ENCODE assay signal across 8 cellular contexts in the genomic region with DNA sequence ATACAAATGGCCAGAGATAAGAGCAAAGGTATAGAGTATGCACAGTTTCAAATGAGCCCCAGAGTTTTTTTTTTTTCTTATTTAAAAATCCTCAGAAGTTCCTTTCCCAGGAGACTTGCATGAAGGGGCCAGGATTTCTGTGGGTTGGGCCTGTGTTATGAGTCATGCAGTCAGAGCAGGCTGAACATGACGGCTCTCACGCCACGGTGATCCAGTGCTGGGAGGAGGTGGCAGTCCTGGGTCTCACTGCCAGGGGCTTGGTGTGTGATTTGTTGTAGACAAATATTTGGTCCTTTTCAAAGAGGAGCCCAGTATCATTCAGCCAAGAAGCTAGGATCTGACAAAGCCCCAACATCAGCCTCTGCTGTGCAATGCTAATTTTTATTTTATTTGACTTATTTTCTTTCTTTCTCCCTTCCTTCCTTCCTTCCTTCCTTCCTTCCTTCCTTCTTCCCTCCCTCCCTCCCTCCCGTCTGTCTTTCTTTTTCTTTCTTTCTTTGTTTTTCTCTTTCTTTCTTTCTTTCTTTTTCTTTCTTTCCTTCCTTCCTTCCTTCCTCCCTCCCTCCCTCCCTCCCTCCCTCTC. TPM values are rescaled to one million over a fixed set of nuclear protein-coding genes. Genes with fewer than 3 reads are reported as not detected.
DNase-seq lines count a peak whose midpoint lies in the region; ATAC-seq, FAIRE-seq and TF ChIP-seq lines count a peak whose summit lies in the region.

No MANE protein-coding gene starts in this region.

- H3K4me1 Mint-ChIP-seq in astrocyte (ENCODE audit: low read depth, unreplicated experiment), result peaks cover 43% of the 10 kb centered on the region
- H3K4me1 Mint-ChIP-seq in activated CD4-positive, alpha-beta T cell treated with anti-CD3 and anti-CD28 coated beads for 36 hours, result no peaks in the 10 kb centered on the region

- intact Hi-C loops in left lung (cut with DNase I), result no loop called here
- intact Hi-C loops in activated CD4-positive, alpha-beta T cell treated with anti-CD3 and anti-CD28 coated beads for 36 hours (cut with DNase I, micrococcal nuclease), result no loop called here

- H3K36me3 Mint-ChIP-seq in astrocyte (ENCODE audit: low read depth, unreplicated experiment), result peaks cover 2% of the 10 kb centered on the region
- H3K36me3 Mint-ChIP-seq in activated CD4-positive, alpha-beta T cell treated with anti-CD3 and anti-CD28 coated beads for 36 hours (ENCODE audit: low read depth), result no peaks in the 10 kb centered on the region

- FAIRE-seq in astrocyte (lab: Jason Lieb, UNC), result no peak

- H3K9me3 ChIP-seq in AG04450 (ENCODE audit: control insufficient read depth, insufficient read depth, low read length) (no peaks in the 10 kb centered on the region), astrocyte (ENCODE audit: insufficient read depth, low read depth, low read length) (no peaks in the 10 kb centered on the region), left lung (no peaks in the 10 kb centered on the region)

- H3K9ac ChIP-seq in astrocyte (ENCODE audit: low read length), result peak overlapping the region; percentile 54

- POLR2A ChIA-PET in AG04450 (lab: Yijun Ruan, JAX), result no interaction called here
- POLR2A ChIA-PET in activated CD4-positive, alpha-beta T cell treated with anti-CD3 and anti-CD28 coated beads for 36 hours (lab: Charles Lee), result no interaction called here

- no peaks in the 10 kb centered on the region for H3K27me3 ChIP-seq in AG04450 (ENCODE audit: control insufficient read depth, insufficient read depth, low read length)
- H3K27me3 ChIP-seq in astrocyte (ENCODE audit: insufficient read depth, low read length), result no peaks in the 10 kb centered on the region
- no peaks in the 10 kb centered on the region for H3K27me3 ChIP-seq in left lung

- no peaks in the 10 kb centered on the region for H3K36me3 ChIP-seq in astrocyte (ENCODE audit: insufficient read depth, low read length)
- no peaks in the 10 kb centered on the region for H3K36me3 ChIP-seq in left lung

- no peak overlapping the region for H2AFZ ChIP-seq in astrocyte (ENCODE audit: low read depth, low read length)

- ATAC-seq in left lung (peak; percentile 97), GM21447 (IDR thresholded peaks at IDR 0.05; ENCODE audit: unreplicated experiment) (no peak)
- ATAC-seq in activated CD4-positive, alpha-beta T cell treated with anti-CD3 and anti-CD28 coated beads for 36 hours, result no peak

- H3K27ac Mint-ChIP-seq in astrocyte (ENCODE audit: unreplicated experiment), result peak overlapping the region; percentile 92
- no peak overlapping the region for H3K27ac Mint-ChIP-seq in activated CD4-positive, alpha-beta T cell treated with anti-CD3 and anti-CD28 coated beads for 36 hours

- CTCF ChIA-PET in AG04450 (lab: Charles Lee), result interaction anchor here (0.9 kb wide), 1 partner anchor 70 kb away, joined by 4 read pairs; no protein-coding TSS in a partner anchor
- CTCF ChIA-PET in activated CD4-positive, alpha-beta T cell treated with anti-CD3 and anti-CD28 coated beads for 36 hours (lab: Charles Lee), result no interaction called here

- H3K27ac ChIP-seq in AG04450 (ENCODE audit: low read depth, low read length), result peak overlapping the region; percentile 83
- H3K27ac ChIP-seq in astrocyte (ENCODE audit: low read depth, low read length), result peak overlapping the region; percentile 79
- peak overlapping the region in 1 of 2 donors; percentile 26 for H3K27ac ChIP-seq in left lung

- H3K4me3 Mint-ChIP-seq in astrocyte (ENCODE audit: unreplicated experiment), result no peak overlapping the region
- no peak overlapping the region for H3K4me3 Mint-ChIP-seq in activated CD4-positive, alpha-beta T cell treated with anti-CD3 and anti-CD28 coated beads for 36 hours

- DNase-seq in AG04450 (ENCODE audit: low read depth, low spot score) (peak; percentile 93), HS-27A (ENCODE audit: low read depth) (peak; percentile 67), astrocyte (ENCODE audit: low read depth) (peak; percentile 98), left lung (peak; percentile 77), cerebellar cortex (ENCODE audit: low spot score) (no peak)
- DNase-seq in activated CD4-positive, alpha-beta T cell treated with anti-CD3 and anti-CD28 coated beads, Interleukin-2, amount 50 U/mL, for 4 hours, result no peak
- DNase-seq in activated CD4-positive, alpha-beta T cell treated with anti-CD3 and anti-CD28 coated beads for 36 hours, result no peak

- no peak overlapping the region for H3K4me3 ChIP-seq in AG04450 (ENCODE audit: low read depth, low read length)
- no peak overlapping the region for H3K4me3 ChIP-seq in astrocyte (ENCODE audit: insufficient read depth, low read depth, low read length)
- no peak overlapping the region for H3K4me3 ChIP-seq in left lung

- no peaks in the 10 kb centered on the region for H3K27me3 Mint-ChIP-seq in astrocyte (ENCODE audit: low read depth, unreplicated experiment)
- H3K27me3 Mint-ChIP-seq in activated CD4-positive, alpha-beta T cell treated with anti-CD3 and anti-CD28 coated beads for 36 hours, result peaks cover 7% of the 10 kb centered on the region

- TF ChIP-seq CTCF in AG04450 (IDR thresholded peaks at IDR 0.05; ENCODE audit: low read depth, low read length), result no peak
- TF ChIP-seq CTCF in astrocyte (IDR thresholded peaks at IDR 0.05; ENCODE audit: insufficient read depth, low read depth, low read length), result no peak
- no peak for TF ChIP-seq CTCF in left lung (IDR thresholded peaks at IDR 0.05)

- H3K4me1 ChIP-seq in astrocyte (ENCODE audit: insufficient read depth, low read length) (peaks cover 20% of the 10 kb centered on the region), left lung (peaks cover 0 to 11% of the 10 kb centered on the region in 2 donors)

- peaks cover 2% of the 10 kb centered on the region for H3K9me3 Mint-ChIP-seq in astrocyte (ENCODE audit: unreplicated experiment)
- H3K9me3 Mint-ChIP-seq in activated CD4-positive, alpha-beta T cell treated with anti-CD3 and anti-CD28 coated beads for 36 hours (ENCODE audit: low read depth), result no peaks in the 10 kb centered on the region

- no peaks in the 10 kb centered on the region for H3K79me2 ChIP-seq in astrocyte (ENCODE audit: insufficient read depth, low read length)

- no peaks in the 10 kb centered on the region for H4K20me1 ChIP-seq in astrocyte (ENCODE audit: insufficient read depth, low read length)

- H3K4me2 ChIP-seq in astrocyte (ENCODE audit: low read length), result peak overlapping the region; percentile 60

RNA-seq across cellular contexts. Expression of gene KCNE4, which starts 10.4 kb away (rescaled TPM):
- polyA plus RNA-seq in AG04450 (2011; rRNA removed), result 10.6 and 12.5 TPM in 2 replicates
- 10.1 and 11.0 TPM in 2 replicates for polyA minus RNA-seq in AG04450 (2011; rRNA and poly(A)+ RNA removed)
- total RNA-seq in astrocyte (0.27 and 0.34 TPM in 2 replicates), left lung (1 to 10 TPM; 2.4 to 5.9 TPM)
- not detected for total RNA-seq in activated CD4-positive, alpha-beta T cell treated with anti-CD3 and anti-CD28 coated beads for 36 hours

Comparison
In these comparisons a context has a peak if more than half of its experiments do, and no peak if none do; other contexts are left out.
1. DNase-seq: peak in AG04450 (single experiment), HS-27A (single experiment), astrocyte (single experiment) and left lung (2 of 2); none in activated CD4-positive, alpha-beta T cell treated with anti-CD3 and anti-CD28 coated beads, Interleukin-2, amount 50 U/mL, for 4 hours (0 of 2), activated CD4-positive, alpha-beta T cell treated with anti-CD3 and anti-CD28 coated beads for 36 hours (single experiment) and cerebellar cortex (single experiment).